Comparison of ENCODE assay signal across 17 cellular contexts in genomic region chr4:184822356-184822755, GRCh38.
"Had no signal": no experiment of that assay in that cellular context is flagged by ENCODE, and none has a peak within 500 bp of the region (broad histone marks: within the 10 kb centered on the region; RNA-seq: fewer than 3 reads in every experiment).

No MANE protein-coding gene starts in this region.

- H3K27me3 ChIP-seq: colonic mucosa had no signal

- DNase-seq: activated CD4-positive, alpha-beta T cell treated with anti-CD3 and anti-CD28 coated beads, Interleukin-2, amount 50 U/mL, for 4 hours; activated CD8-positive, alpha-beta memory T cell treated with anti-CD3 and anti-CD28 coated beads, Interleukin-2, amount 10 ng/mL, durations not matched to agents 7 days and 5 days; activated gamma-delta T cell treated with Interleukin-2 at 50 U/mL for 16 hours; activated T-cell treated with anti-CD3 and anti-CD28 coated beads, Interleukin-2, amount 50 U/mL, for 48 hours; caudate nucleus; colonic mucosa; effector CD4-positive, alpha-beta T cell; foreskin melanocyte; lower lobe of right lung; midbrain; naive B cell; nucleus accumbens; stimulated activated CD4-positive, alpha-beta T cell treated with anti-CD3 and anti-CD28 coated beads, Interleukin-2, amount 100 ng/mL, for 48 hours; stimulated activated CD8-positive, alpha-beta memory T cell treated with anti-CD3 and anti-CD28 coated beads, Interleukin-4, amount 100 ng/mL, for 48 hours; stimulated activated naive CD8-positive, alpha-beta T cell treated with anti-CD3 and anti-CD28 coated beads, Interleukin-15, amount 100 ng/mL, for 72 hours had no signal

- H3K4me1 ChIP-seq: colonic mucosa had no signal

- H3K27ac ChIP-seq: colonic mucosa, lower lobe of right lung had no signal

- H3K4me3 ChIP-seq: colonic mucosa had no signal

- FAIRE-seq: keratinocyte had no signal

- ATAC-seq: activated CD8-positive, alpha-beta memory T cell treated with anti-CD3 and anti-CD28 coated beads, Interleukin-2, amount 10 ng/mL, durations not matched to agents 7 days and 5 days; lower lobe of right lung; stimulated activated naive CD8-positive, alpha-beta T cell treated with anti-CD3 and anti-CD28 coated beads, Interleukin-15, amount 100 ng/mL, for 72 hours; WTC11 had no signal

- H3K9me3 ChIP-seq: colonic mucosa, lower lobe of right lung had no signal

- H3K36me3 ChIP-seq: colonic mucosa, lower lobe of right lung had no signal
